Comparison of ENCODE assay signal across 23 cellular contexts in the genomic region with DNA sequence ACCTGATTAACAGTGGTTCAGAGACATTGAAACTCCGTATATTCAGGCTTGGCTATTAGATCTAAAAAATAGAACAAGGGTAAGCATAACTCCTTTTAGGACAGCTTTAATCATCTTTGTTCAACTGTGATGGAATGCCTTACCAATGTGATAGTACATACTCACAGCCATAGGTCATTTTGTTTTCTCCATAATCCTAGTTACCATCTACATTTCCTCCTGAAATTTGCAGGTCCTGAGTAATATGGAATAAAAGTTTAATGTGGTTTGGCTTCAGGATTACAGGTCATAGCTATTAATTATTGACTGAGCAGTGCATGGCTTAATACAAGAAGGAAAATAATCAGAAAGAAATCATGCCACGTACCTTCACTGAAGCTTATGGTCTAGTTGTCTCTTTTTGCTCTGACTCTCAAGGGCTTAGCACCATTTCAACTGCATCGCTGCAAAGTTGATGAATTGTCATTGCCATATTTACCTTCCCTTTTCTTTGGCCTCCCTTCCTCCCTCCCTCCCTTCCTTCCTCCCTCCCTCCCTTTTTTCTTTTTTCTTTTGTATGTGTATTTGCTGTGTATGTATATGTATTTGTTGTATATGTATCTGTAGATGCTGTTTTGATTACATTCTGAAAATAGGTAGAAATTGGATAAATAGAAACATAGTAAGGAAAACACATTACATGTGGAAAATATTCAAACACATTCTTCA.
DNase-seq lines count a peak whose midpoint lies in the region; ATAC-seq, FAIRE-seq and TF ChIP-seq lines count a peak whose summit lies in the region.
"Had no signal": no experiment of that assay in that cellular context is flagged by ENCODE, and none has a peak within 500 bp of the region (broad histone marks: within the 10 kb centered on the region; RNA-seq: fewer than 3 reads in every experiment).

No MANE protein-coding gene starts in this region.

- peaks cover 3 to 4% of the 10 kb centered on the region in 2 donors for H3K9me3 Mint-ChIP-seq in activated T-cell treated with anti-CD3 and anti-CD28 coated beads, Interleukin-2, amount 50 U/mL, for 72 hours
- H3K9me3 Mint-ChIP-seq: natural killer cell had no signal

- CTCF ChIA-PET in HepG2 (lab: Yijun Ruan, JAX; ENCODE audit: low intra/inter-chr PET ratio, low total read pairs), result no interaction called here

- TF ChIP-seq CTCF in HepG2 (CRISPR knock-in tag; IDR thresholded peaks at IDR 0.05) (no peak), right lobe of liver (IDR thresholded peaks at IDR 0.05) (no peak), WERI-Rb-1 (IDR thresholded peaks at IDR 0.05; ENCODE audit: low read depth, low read length) (no peak)

- H3K4me2 ChIP-seq in HepG2 (ENCODE audit: low read depth, low read length), result no peak overlapping the region

- DNase-seq in HepG2 (ENCODE audit: low spot score) (no peak), right lobe of liver (no peak), amniotic epithelial cell (ENCODE audit: low read depth) (peak; percentile 42), kidney tubule cell (ENCODE audit: low spot score) (peak; percentile 98), WERI-Rb-1 (no peak), posterior vena cava (ENCODE audit: low spot score) (no peak)
- DNase-seq in activated T-cell treated with anti-CD3 and anti-CD28 coated beads, Interleukin-2, amount 50 U/mL, for 72 hours, result no peak
- DNase-seq in activated CD4-positive, alpha-beta T cell treated with anti-CD3 and anti-CD28 coated beads for 48 hours, result no peak
- DNase-seq: activated CD4-positive, alpha-beta memory T cell treated with anti-CD3 and anti-CD28 coated beads for 36 hours; C1 segment of cervical spinal cord; DMS 273 treated with DMSO at 0.1 percent for 48 hours; erythroblast; natural killer cell; NCI-H1436; NCI-H69; testis had no signal

- in situ Hi-C loops in HepG2 (cut with HindIII; ENCODE audit: extremely low pct_ligation_motif_present, low pct_unique_long_range_greater_than_20kb), result no loop called here

- no peak for ATAC-seq in HepG2
- no peak for ATAC-seq in right lobe of liver
- ATAC-seq in activated T-cell treated with anti-CD3 and anti-CD28 coated beads, Interleukin-2, amount 50 U/mL, for 72 hours (replicated peaks in 1 of 2), result no peak
- ATAC-seq: activated naive CD4-positive, alpha-beta T cell treated with anti-CD3 and anti-CD28 coated beads, Interleukin-2, amount 50 U/mL, for 72 hours; natural killer cell; SK-N-SH treated with all-trans-retinoic acid at 6 μM for 48 hours had no signal

- no peak overlapping the region for H3K27ac ChIP-seq in HepG2 (ENCODE audit: extremely low read length, insufficient read depth, low read length)
- no peak overlapping the region for H3K27ac ChIP-seq in right lobe of liver
- H3K27ac ChIP-seq in WERI-Rb-1, result no peak overlapping the region
- H3K27ac ChIP-seq: testis had no signal

- H3K27me3 ChIP-seq in HepG2 (ENCODE audit: control insufficient read depth in 1 of 2, insufficient read depth in 2 of 2, low read length in 2 of 2) (no peaks in the 10 kb centered on the region), right lobe of liver (no peaks in the 10 kb centered on the region), WERI-Rb-1 (ENCODE audit: insufficient read depth, low read depth, severe bottlenecking) (no peaks in the 10 kb centered on the region)
- H3K27me3 ChIP-seq: testis had no signal

- WGBS in HepG2 (ENCODE audit: low lambda C conversion rate), result 24% methylated on average over 3 of the region's 3 CpGs
- WGBS in right lobe of liver (ENCODE audit: insufficient coverage, low coverage, low lambda C conversion rate, missing lambda C conversion rate), result 66% methylated on average over 3 of the region's 3 CpGs

- no peaks in the 10 kb centered on the region for H3K27me3 Mint-ChIP-seq in activated T-cell treated with anti-CD3 and anti-CD28 coated beads, Interleukin-2, amount 50 U/mL, for 72 hours (ENCODE audit: low read depth)

- no peak overlapping the region for H3K9ac ChIP-seq in HepG2 (ENCODE audit: insufficient read depth, low read depth, low read length)

- no peak overlapping the region for H3K4me3 Mint-ChIP-seq in activated T-cell treated with anti-CD3 and anti-CD28 coated beads, Interleukin-2, amount 50 U/mL, for 72 hours
- H3K4me3 Mint-ChIP-seq: activated CD4-positive, alpha-beta memory T cell treated with anti-CD3 and anti-CD28 coated beads for 36 hours; natural killer cell had no signal

- FAIRE-seq in HepG2 (lab: Jason Lieb, UNC), result no peak
- FAIRE-seq: A204.1, frontal cortex, GM12891, HTR-8/SVneo, TTC549 had no signal

- H3K9me3 ChIP-seq in HepG2 (ENCODE audit: low read length) (no peaks in the 10 kb centered on the region), right lobe of liver (no peaks in the 10 kb centered on the region), WERI-Rb-1 (ENCODE audit: severe bottlenecking) (no peaks in the 10 kb centered on the region)
- H3K9me3 ChIP-seq: testis had no signal

- POLR2A ChIA-PET in HepG2 (lab: Yijun Ruan, JAX), result no interaction called here

- H3K4me1 Mint-ChIP-seq in activated T-cell treated with anti-CD3 and anti-CD28 coated beads, Interleukin-2, amount 50 U/mL, for 72 hours (ENCODE audit: low read depth), result no peaks in the 10 kb centered on the region
- H3K4me1 Mint-ChIP-seq: natural killer cell had no signal

- no peak for TF ChIP-seq RAD21 in HepG2 (CRISPR knock-in tag; IDR thresholded peaks at IDR 0.05)

- no peak for TF ChIP-seq POLR2A in HepG2 (IDR thresholded peaks at IDR 0.05; ENCODE audit: insufficient read depth in 1 of 2, low read depth in 2 of 2, low read length in 2 of 2)
- no peak for TF ChIP-seq POLR2A in right lobe of liver (IDR thresholded peaks at IDR 0.05)

- H3K36me3 ChIP-seq in HepG2 (replicated peaks in 1 of 2; ENCODE audit: control insufficient read depth in 1 of 2, insufficient read depth in 2 of 2, low read length in 2 of 2) (no peaks in the 10 kb centered on the region), right lobe of liver (no peaks in the 10 kb centered on the region), WERI-Rb-1 (no peaks in the 10 kb centered on the region)

- no peak overlapping the region for H2AFZ ChIP-seq in HepG2 (ENCODE audit: low read length)

- TF ChIP-seq EP300 in HepG2 (IDR thresholded peaks at IDR 0.05; ENCODE audit: low read depth in 2 of 2, low read length in 2 of 2) (no peak), HepG2 (CRISPR knock-in tag; IDR thresholded peaks at IDR 0.05; ENCODE audit: borderline replicate concordance) (no peak)

- intact Hi-C loops in HepG2 (cut with micrococcal nuclease; ENCODE audit: unreplicated experiment) (no loop called here), right lobe of liver (cut with DNase I) (no loop called here), posterior vena cava (cut with DNase I) (no loop called here)

- H3K4me3 ChIP-seq in HepG2 (replicated peaks in 1 of 3; ENCODE audit: insufficient read depth in 1 of 3, low read depth in 2 of 3, low read length in 3 of 3), result no peak overlapping the region
- no peak overlapping the region for H3K4me3 ChIP-seq in right lobe of liver
- no peak overlapping the region for H3K4me3 ChIP-seq in WERI-Rb-1 (ENCODE audit: low read depth, low read length)
- H3K4me3 ChIP-seq: testis had no signal

- H3K4me1 ChIP-seq in HepG2 (ENCODE audit: insufficient read depth, low read length) (no peaks in the 10 kb centered on the region), right lobe of liver (no peaks in the 10 kb centered on the region)
- H3K4me1 ChIP-seq: testis had no signal

- BruUV-seq in HepG2 (replicated peaks; lab: Mats Ljungman, UMichigan), result no TSS peak

- H3K79me2 ChIP-seq in HepG2 (ENCODE audit: insufficient read depth, low read length), result no peaks in the 10 kb centered on the region

- no peaks in the 10 kb centered on the region for H3K36me3 Mint-ChIP-seq in activated T-cell treated with anti-CD3 and anti-CD28 coated beads, Interleukin-2, amount 50 U/mL, for 72 hours (ENCODE audit: insufficient read depth in 2 of 2)
- H3K36me3 Mint-ChIP-seq: activated CD4-positive, alpha-beta memory T cell treated with anti-CD3 and anti-CD28 coated beads for 36 hours; activated naive CD4-positive, alpha-beta T cell treated with anti-CD3 and anti-CD28 coated beads, Interleukin-2, amount 50 U/mL, for 72 hours; natural killer cell had no signal

- no peaks in the 10 kb centered on the region for H4K20me1 ChIP-seq in HepG2 (ENCODE audit: insufficient read depth, low read length)

- no peak overlapping the region for H3K27ac Mint-ChIP-seq in activated T-cell treated with anti-CD3 and anti-CD28 coated beads, Interleukin-2, amount 50 U/mL, for 72 hours
- H3K27ac Mint-ChIP-seq: activated CD4-positive, alpha-beta memory T cell treated with anti-CD3 and anti-CD28 coated beads for 36 hours; activated naive CD4-positive, alpha-beta T cell treated with anti-CD3 and anti-CD28 coated beads, Interleukin-2, amount 50 U/mL, for 72 hours; natural killer cell had no signal

TF ChIP-seq in HepG2, 621 proteins besides CTCF, POLR2A, EP300 and RAD21:
- TF ChIP-seq ZBTB7B (CRISPR knock-in tag; IDR thresholded peaks at IDR 0.05) (no peak), PCBP1 (IDR thresholded peaks at IDR 0.05; ENCODE audit: borderline replicate concordance, low read depth, low read length) (no peak), AGO2 (optimal IDR thresholded peaks at IDR 0.05; ENCODE audit: low read depth, low read length) (no peak), FIP1L1 (IDR thresholded peaks at IDR 0.05; ENCODE audit: borderline replicate concordance, insufficient read depth, low read depth, low read length) (no peak), PLSCR1 (CRISPR knock-in tag; IDR thresholded peaks at IDR 0.05; ENCODE audit: borderline replicate concordance) (no peak), HNRNPK (IDR thresholded peaks at IDR 0.05; ENCODE audit: low read depth, low read length, poor library complexity, severe bottlenecking) (peak; percentile 69), ZNF883 (CRISPR knock-in tag; IDR thresholded peaks at IDR 0.05; ENCODE audit: not compliant biosample characterization) (no peak)
- TF ChIP-seq, protein P1, sequence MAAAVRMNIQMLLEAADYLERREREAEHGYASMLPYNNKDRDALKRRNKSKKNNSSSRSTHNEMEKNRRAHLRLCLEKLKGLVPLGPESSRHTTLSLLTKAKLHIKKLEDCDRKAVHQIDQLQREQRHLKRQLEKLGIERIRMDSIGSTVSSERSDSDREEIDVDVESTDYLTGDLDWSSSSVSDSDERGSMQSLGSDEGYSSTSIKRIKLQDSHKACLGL (CRISPR knock-in tag; IDR thresholded peaks at IDR 0.05), result no peak
TF ChIP-seq in HepG2: peak in this region for 1.

Comparison
In these comparisons a context has a peak if more than half of its experiments do, and no peak if none do; other contexts are left out.
1. DNase-seq: peak in amniotic epithelial cell (single experiment) and kidney tubule cell (single experiment); none in HepG2 (single experiment), right lobe of liver (0 of 3), WERI-Rb-1 (single experiment), activated T-cell treated with anti-CD3 and anti-CD28 coated beads, Interleukin-2, amount 50 U/mL, for 72 hours (0 of 2), posterior vena cava (single experiment) and activated CD4-positive, alpha-beta T cell treated with anti-CD3 and anti-CD28 coated beads for 48 hours (single experiment).